Comparison of ENCODE assay signal across 25 cellular contexts in genomic region chr20:43716757-43717615, GRCh38. TPM values are rescaled to one million over a fixed set of nuclear protein-coding genes. Genes with fewer than 3 reads are reported as not detected.
DNase-seq lines count a peak whose midpoint lies in the region; ATAC-seq and TF ChIP-seq lines count a peak whose summit lies in the region.
"Had no signal": no experiment of that assay in that cellular context is flagged by ENCODE, and none has a peak within 500 bp of the region (broad histone marks: within the 10 kb centered on the region; RNA-seq: fewer than 3 reads in every experiment).

No MANE protein-coding gene starts in this region.

- H3K4me3 Mint-ChIP-seq in activated naive CD4-positive, alpha-beta T cell treated with anti-CD3 and anti-CD28 coated beads, Interleukin-2, amount 50 U/mL, for 24 hours: no peak overlapping the region
- H3K4me3 Mint-ChIP-seq in activated naive CD4-positive, alpha-beta T cell treated with anti-CD3 and anti-CD28 coated beads for 36 hours: no peak overlapping the region
- H3K4me3 Mint-ChIP-seq in activated T-helper 1 cell treated with anti-CD3 and anti-CD28 coated beads, Interleukin-12 subunit alpha, Interleukin-12 subunit beta, Interleukin-2, Interleukin-4 antibody, amounts not matched to agents 30 ng/mL and 10 ng/mL and 1 ng/mL, durations not matched to agents 14 hours and 24 hours and 36 hours: no peak overlapping the region
- H3K4me3 Mint-ChIP-seq in naive B cell: no peak overlapping the region
- H3K4me3 Mint-ChIP-seq: IgD-negative memory B cell had no signal

- no peak overlapping the region for H3K4me2 ChIP-seq in HCT116 (ENCODE audit: low read length)

- ATAC-seq in HCT116 (0 out of 2 replicates have a peak, but pooled peaks have one; percentile 28), naive B cell (ENCODE audit: low read depth in 2 of 2) (no peak)
- ATAC-seq: SK-N-SH treated with all-trans-retinoic acid at 6 μM for 48 hours had no signal

- H3K9ac ChIP-seq in HCT116 (ENCODE audit: low read length): no peak overlapping the region

- intact Hi-C loops in activated naive CD4-positive, alpha-beta T cell treated with anti-CD3 and anti-CD28 coated beads for 36 hours (cut with micrococcal nuclease): no loop called here
- intact Hi-C loops in HCT116 (cut with micrococcal nuclease): no loop called here
- intact Hi-C loops in activated T-helper 1 cell treated with anti-CD3 and anti-CD28 coated beads, Interleukin-12 subunit alpha, Interleukin-12 subunit beta, Interleukin-2, Interleukin-4 antibody, amounts not matched to agents 30 ng/mL and 10 ng/mL and 1 ng/mL, durations not matched to agents 14 hours and 24 hours and 36 hours (cut with micrococcal nuclease): no loop called here

- no peak overlapping the region for H3K27ac ChIP-seq in HCT116 (ENCODE audit: low read depth, low read length)
- H3K27ac ChIP-seq: RWPE1 had no signal

- peaks cover 10 to 11% of the 10 kb centered on the region in 2 experiments; a peak in 1 of 4 replicates for H3K36me3 ChIP-seq in HCT116 (ENCODE audit: control insufficient read depth in 1 of 2, insufficient read depth in 2 of 2, low read length in 2 of 2)

- TF ChIP-seq CTCF in HCT116 (IDR thresholded peaks at IDR 0.05 in 2 of 3, conservative IDR thresholded peaks at IDR 0.05 in 1 of 3; ENCODE audit: borderline replicate concordance in 1 of 3, insufficient read depth in 1 of 3, low read depth in 2 of 3, low read length in 2 of 3): no peak

- no peaks in the 10 kb centered on the region for H3K27me3 Mint-ChIP-seq in activated naive CD4-positive, alpha-beta T cell treated with anti-CD3 and anti-CD28 coated beads, Interleukin-2, amount 50 U/mL, for 24 hours
- H3K27me3 Mint-ChIP-seq in activated naive CD4-positive, alpha-beta T cell treated with anti-CD3 and anti-CD28 coated beads for 36 hours (ENCODE audit: low read depth): no peaks in the 10 kb centered on the region
- H3K27me3 Mint-ChIP-seq in activated T-helper 1 cell treated with anti-CD3 and anti-CD28 coated beads, Interleukin-12 subunit alpha, Interleukin-12 subunit beta, Interleukin-2, Interleukin-4 antibody, amounts not matched to agents 30 ng/mL and 10 ng/mL and 1 ng/mL, durations not matched to agents 14 hours and 24 hours and 36 hours (ENCODE audit: insufficient read depth): no peaks in the 10 kb centered on the region
- no peaks in the 10 kb centered on the region for H3K27me3 Mint-ChIP-seq in naive B cell
- H3K27me3 Mint-ChIP-seq: IgD-negative memory B cell had no signal

- no peak for DNase-seq in activated naive CD4-positive, alpha-beta T cell treated with anti-CD3 and anti-CD28 coated beads for 36 hours
- no peak for DNase-seq in HCT116 (ENCODE audit: low read depth, low spot score)
- no peak for DNase-seq in activated T-helper 1 cell treated with anti-CD3 and anti-CD28 coated beads, Interleukin-12 subunit alpha, Interleukin-12 subunit beta, Interleukin-2, Interleukin-4 antibody, amounts not matched to agents 30 ng/mL and 10 ng/mL and 1 ng/mL, durations not matched to agents 14 hours and 24 hours and 36 hours (ENCODE audit: low spot score)
- no peak for DNase-seq in naive B cell
- no peak for DNase-seq in HuH-7 (ENCODE audit: low spot score)
- DNase-seq in DMS79 (lab: John Stamatoyannopoulos, UW): no peak
- no peak for DNase-seq in SW 1271 (lab: John Stamatoyannopoulos, UW)
- DNase-seq: AML-193, C1 segment of cervical spinal cord, EL, GF-D8, GOT3, Karpas-422, NCI-H1417 treated with DMSO at 0.1 percent for 48 hours, NCI-H187, NCI-H446 treated with DMSO at 0.1 percent for 48 hours, NCI-H526 treated with DMSO at 0.1 percent for 48 hours had no signal

- POLR2A ChIA-PET in HCT116 (lab: Charles Lee): no interaction called here

- no peaks in the 10 kb centered on the region for H3K36me3 Mint-ChIP-seq in activated naive CD4-positive, alpha-beta T cell treated with anti-CD3 and anti-CD28 coated beads, Interleukin-2, amount 50 U/mL, for 24 hours
- peaks cover 27% of the 10 kb centered on the region for H3K36me3 Mint-ChIP-seq in activated naive CD4-positive, alpha-beta T cell treated with anti-CD3 and anti-CD28 coated beads for 36 hours (ENCODE audit: low read depth)
- peaks cover 38% of the 10 kb centered on the region for H3K36me3 Mint-ChIP-seq in activated T-helper 1 cell treated with anti-CD3 and anti-CD28 coated beads, Interleukin-12 subunit alpha, Interleukin-12 subunit beta, Interleukin-2, Interleukin-4 antibody, amounts not matched to agents 30 ng/mL and 10 ng/mL and 1 ng/mL, durations not matched to agents 14 hours and 24 hours and 36 hours (ENCODE audit: low read depth)
- peaks cover 0 to 4% of the 10 kb centered on the region in 2 donors for H3K36me3 Mint-ChIP-seq in naive B cell

- no TSS peak for BruUV-seq in HCT116 (replicated peaks; lab: Mats Ljungman, UMichigan)

- TF ChIP-seq POLR2A in HCT116 (IDR thresholded peaks at IDR 0.05; ENCODE audit: borderline replicate concordance, extremely low read depth, insufficient read depth, insufficient read length): no peak

- no peaks in the 10 kb centered on the region for H4K20me1 ChIP-seq in HCT116 (ENCODE audit: insufficient read depth)

- H3K4me1 Mint-ChIP-seq in activated naive CD4-positive, alpha-beta T cell treated with anti-CD3 and anti-CD28 coated beads, Interleukin-2, amount 50 U/mL, for 24 hours: peaks cover 38% of the 10 kb centered on the region
- peaks cover 33% of the 10 kb centered on the region for H3K4me1 Mint-ChIP-seq in activated naive CD4-positive, alpha-beta T cell treated with anti-CD3 and anti-CD28 coated beads for 36 hours (ENCODE audit: low read depth)
- peaks cover 16% of the 10 kb centered on the region for H3K4me1 Mint-ChIP-seq in activated T-helper 1 cell treated with anti-CD3 and anti-CD28 coated beads, Interleukin-12 subunit alpha, Interleukin-12 subunit beta, Interleukin-2, Interleukin-4 antibody, amounts not matched to agents 30 ng/mL and 10 ng/mL and 1 ng/mL, durations not matched to agents 14 hours and 24 hours and 36 hours (ENCODE audit: low read depth)
- peaks cover under 1 to 5% (median 1%) of the 10 kb centered on the region in 3 donors for H3K4me1 Mint-ChIP-seq in naive B cell

- CTCF ChIA-PET in activated naive CD4-positive, alpha-beta T cell treated with anti-CD3 and anti-CD28 coated beads for 36 hours (lab: Charles Lee): interaction anchor here (0.5 kb wide), 1 partner anchor 34 kb away, joined by 3 read pairs; no protein-coding TSS in a partner anchor
- CTCF ChIA-PET in HCT116 (lab: Charles Lee): interaction anchor here (1.1 to 1.2 kb wide), 2 partner anchors 25 kb away, joined by 3 to 4 read pairs; no protein-coding TSS in a partner anchor

- H3K9me2 ChIP-seq in HCT116 (ENCODE audit: insufficient read depth): no peaks in the 10 kb centered on the region

- RAD21 ChIA-PET in HCT116 (lab: Charles Lee; ENCODE audit: low non-redundant PET in 1 of 2, low total read pairs in 2 of 2, uncharacterized antibody in 2 of 2, unreplicated experiment in 2 of 2): no interaction called here

- H3K4me3 ChIP-seq in HCT116 (replicated peaks in 1 of 2; ENCODE audit: low read depth in 1 of 2, low read length in 2 of 2): no peak overlapping the region

- no peaks in the 10 kb centered on the region for H3K79me2 ChIP-seq in HCT116 (ENCODE audit: insufficient read depth, low read length)

- no peak overlapping the region for H2AFZ ChIP-seq in HCT116 (ENCODE audit: low read depth, low read length, poor library complexity, severe bottlenecking)

- no peaks in the 10 kb centered on the region for H3K4me1 ChIP-seq in HCT116 (ENCODE audit: control insufficient read depth in 1 of 2, insufficient read depth in 2 of 2, low read length in 2 of 2)

- no peaks in the 10 kb centered on the region for H3K27me3 ChIP-seq in HCT116 (ENCODE audit: insufficient read depth, low read length)

- H3K9me3 Mint-ChIP-seq in activated naive CD4-positive, alpha-beta T cell treated with anti-CD3 and anti-CD28 coated beads, Interleukin-2, amount 50 U/mL, for 24 hours: no peaks in the 10 kb centered on the region
- peaks cover 6% of the 10 kb centered on the region for H3K9me3 Mint-ChIP-seq in activated naive CD4-positive, alpha-beta T cell treated with anti-CD3 and anti-CD28 coated beads for 36 hours
- H3K9me3 Mint-ChIP-seq in activated T-helper 1 cell treated with anti-CD3 and anti-CD28 coated beads, Interleukin-12 subunit alpha, Interleukin-12 subunit beta, Interleukin-2, Interleukin-4 antibody, amounts not matched to agents 30 ng/mL and 10 ng/mL and 1 ng/mL, durations not matched to agents 14 hours and 24 hours and 36 hours: peaks cover 11% of the 10 kb centered on the region
- H3K9me3 Mint-ChIP-seq in naive B cell: peaks cover 0 to 4% (median 0%) of the 10 kb centered on the region in 7 donors
- H3K9me3 Mint-ChIP-seq: IgD-negative memory B cell had no signal

- H3K27ac Mint-ChIP-seq in activated naive CD4-positive, alpha-beta T cell treated with anti-CD3 and anti-CD28 coated beads, Interleukin-2, amount 50 U/mL, for 24 hours: peak overlapping the region; percentile 68
- H3K27ac Mint-ChIP-seq in activated naive CD4-positive, alpha-beta T cell treated with anti-CD3 and anti-CD28 coated beads for 36 hours: no peak overlapping the region
- peak overlapping the region; percentile 76 for H3K27ac Mint-ChIP-seq in activated T-helper 1 cell treated with anti-CD3 and anti-CD28 coated beads, Interleukin-12 subunit alpha, Interleukin-12 subunit beta, Interleukin-2, Interleukin-4 antibody, amounts not matched to agents 30 ng/mL and 10 ng/mL and 1 ng/mL, durations not matched to agents 14 hours and 24 hours and 36 hours
- H3K27ac Mint-ChIP-seq in naive B cell: peak overlapping the region in 4 of 6 donors; percentile 19 to 55 (median 25)
- H3K27ac Mint-ChIP-seq: IgD-negative memory B cell had no signal

- H3K9me3 ChIP-seq in HCT116 (ENCODE audit: control insufficient read depth in 1 of 2, insufficient read depth in 1 of 2, low read depth in 1 of 2, low read length in 2 of 2): no peaks in the 10 kb centered on the region

- TF ChIP-seq RAD21 in HCT116 (IDR thresholded peaks at IDR 0.05; ENCODE audit: low read depth): no peak

RNA-seq across cellular contexts. Expression of gene GTSF1L, which starts 9.8 kb away (rescaled TPM):
- total RNA-seq in activated naive CD4-positive, alpha-beta T cell treated with anti-CD3 and anti-CD28 coated beads for 36 hours: not detected
- not detected for total RNA-seq in HCT116 (2021; ENCODE audit: unreplicated experiment)
- polyA plus RNA-seq in HCT116 (2012): not detected in 2 replicates
- 0.39 TPM in 1 of 2 replicates, not detected in the other for total RNA-seq in activated T-helper 1 cell treated with anti-CD3 and anti-CD28 coated beads, Interleukin-12 subunit alpha, Interleukin-12 subunit beta, Interleukin-2, Interleukin-4 antibody, amounts not matched to agents 30 ng/mL and 10 ng/mL and 1 ng/mL, durations not matched to agents 14 hours and 24 hours and 36 hours
- under 1 TPM in 2 of 6 donors, not detected in 4; 0.81 to 0.96 TPM for polyA plus RNA-seq in naive B cell (ENCODE audit: low read depth in 6 of 6)
- total RNA-seq: A172, HT1080, M059J had no signal
- polyA plus RNA-seq: AG04450 had no signal

RNA-seq across cellular contexts. Expression of gene MYBL2, which starts 50.1 kb away (rescaled TPM):
- total RNA-seq in activated naive CD4-positive, alpha-beta T cell treated with anti-CD3 and anti-CD28 coated beads for 36 hours: 100 to 1,000 TPM; 102 to 106 TPM
- total RNA-seq in HCT116 (2021; ENCODE audit: unreplicated experiment): 92.1 TPM
- 54.6 and 68.5 TPM in 2 replicates for polyA plus RNA-seq in HCT116 (2012)
- total RNA-seq in activated T-helper 1 cell treated with anti-CD3 and anti-CD28 coated beads, Interleukin-12 subunit alpha, Interleukin-12 subunit beta, Interleukin-2, Interleukin-4 antibody, amounts not matched to agents 30 ng/mL and 10 ng/mL and 1 ng/mL, durations not matched to agents 14 hours and 24 hours and 36 hours: 95.1 and 95.5 TPM in 2 replicates
- polyA plus RNA-seq in naive B cell (ENCODE audit: low read depth in 6 of 6): 10 to 100 TPM in 3 of 6 donors, 1 to 10 TPM in 3; 2.3 to 65.0 (median 26.6) TPM
